Comparison of ENCODE assay signal across 17 cellular contexts in genomic region chr6:73832313-73832712, GRCh38.
"Had no signal": no experiment of that assay in that cellular context is flagged by ENCODE, and none has a peak within 500 bp of the region (broad histone marks: within the 10 kb centered on the region; RNA-seq: fewer than 3 reads in every experiment).

No MANE protein-coding gene starts in this region.

- H3K27ac Mint-ChIP-seq: activated T-helper 17 cell treated with anti-CD3 and anti-CD28 coated beads, Interleukin-2, amount 50 U/mL, for 72 hours; endodermal cell; mesothelial cell of epicardium; neural progenitor cell; stimulated activated effector memory CD8-positive, alpha-beta T cell treated with anti-CD3 and anti-CD28 coated beads, Interleukin-12 subunit alpha, Interleukin-12 subunit beta, amount 100 ng/mL, for 72 hours had no signal

- H3K9me3 Mint-ChIP-seq: activated T-helper 17 cell treated with anti-CD3 and anti-CD28 coated beads, Interleukin-2, amount 50 U/mL, for 72 hours; neural progenitor cell; stimulated activated effector memory CD8-positive, alpha-beta T cell treated with anti-CD3 and anti-CD28 coated beads, Interleukin-12 subunit alpha, Interleukin-12 subunit beta, amount 100 ng/mL, for 72 hours had no signal

- H3K36me3 ChIP-seq: breast epithelium, neural progenitor cell, tibial artery had no signal

- H3K4me3 Mint-ChIP-seq: activated T-helper 17 cell treated with anti-CD3 and anti-CD28 coated beads, Interleukin-2, amount 50 U/mL, for 72 hours; endodermal cell; mesothelial cell of epicardium; neural progenitor cell; stimulated activated effector memory CD8-positive, alpha-beta T cell treated with anti-CD3 and anti-CD28 coated beads, Interleukin-12 subunit alpha, Interleukin-12 subunit beta, amount 100 ng/mL, for 72 hours had no signal

- H3K27me3 Mint-ChIP-seq: activated T-helper 17 cell treated with anti-CD3 and anti-CD28 coated beads, Interleukin-2, amount 50 U/mL, for 72 hours had no signal

- H3K4me1 ChIP-seq: breast epithelium, sigmoid colon, tibial artery had no signal

- H3K27ac ChIP-seq: dorsolateral prefrontal cortex, neural progenitor cell, sigmoid colon, tibial artery, VCaP had no signal

- H3K4me3 ChIP-seq: breast epithelium, dorsolateral prefrontal cortex, lung, neural progenitor cell, sigmoid colon, tibial artery had no signal

- ATAC-seq: activated T-helper 17 cell treated with anti-CD3 and anti-CD28 coated beads, Interleukin-2, amount 50 U/mL, for 72 hours had no signal

- H3K36me3 Mint-ChIP-seq: mesothelial cell of epicardium; neural progenitor cell; stimulated activated effector memory CD8-positive, alpha-beta T cell treated with anti-CD3 and anti-CD28 coated beads, Interleukin-12 subunit alpha, Interleukin-12 subunit beta, amount 100 ng/mL, for 72 hours had no signal

- DNase-seq: activated CD4-positive, alpha-beta T cell treated with anti-CD3 and anti-CD28 coated beads for 1 hour; activated CD4-positive, alpha-beta T cell treated with anti-CD3 and anti-CD28 coated beads, Interleukin-2, amount 50 U/mL, for 4 hours; activated naive CD4-positive, alpha-beta T cell treated with Interleukin-2 at 50 U/mL for 16 hours; aorta; dorsolateral prefrontal cortex; endodermal cell; sigmoid colon; T-helper 1 cell; T1000; tibial artery had no signal

- H3K4me1 Mint-ChIP-seq: activated T-helper 17 cell treated with anti-CD3 and anti-CD28 coated beads, Interleukin-2, amount 50 U/mL, for 72 hours; endodermal cell; mesothelial cell of epicardium; neural progenitor cell; stimulated activated effector memory CD8-positive, alpha-beta T cell treated with anti-CD3 and anti-CD28 coated beads, Interleukin-12 subunit alpha, Interleukin-12 subunit beta, amount 100 ng/mL, for 72 hours had no signal

- H3K9me3 ChIP-seq: breast epithelium, sigmoid colon, tibial artery had no signal

- H3K27me3 ChIP-seq: breast epithelium, dorsolateral prefrontal cortex, neural progenitor cell, sigmoid colon, tibial artery had no signal
